13 cellular contexts compared by ENCODE assay signal in the genomic region with DNA sequence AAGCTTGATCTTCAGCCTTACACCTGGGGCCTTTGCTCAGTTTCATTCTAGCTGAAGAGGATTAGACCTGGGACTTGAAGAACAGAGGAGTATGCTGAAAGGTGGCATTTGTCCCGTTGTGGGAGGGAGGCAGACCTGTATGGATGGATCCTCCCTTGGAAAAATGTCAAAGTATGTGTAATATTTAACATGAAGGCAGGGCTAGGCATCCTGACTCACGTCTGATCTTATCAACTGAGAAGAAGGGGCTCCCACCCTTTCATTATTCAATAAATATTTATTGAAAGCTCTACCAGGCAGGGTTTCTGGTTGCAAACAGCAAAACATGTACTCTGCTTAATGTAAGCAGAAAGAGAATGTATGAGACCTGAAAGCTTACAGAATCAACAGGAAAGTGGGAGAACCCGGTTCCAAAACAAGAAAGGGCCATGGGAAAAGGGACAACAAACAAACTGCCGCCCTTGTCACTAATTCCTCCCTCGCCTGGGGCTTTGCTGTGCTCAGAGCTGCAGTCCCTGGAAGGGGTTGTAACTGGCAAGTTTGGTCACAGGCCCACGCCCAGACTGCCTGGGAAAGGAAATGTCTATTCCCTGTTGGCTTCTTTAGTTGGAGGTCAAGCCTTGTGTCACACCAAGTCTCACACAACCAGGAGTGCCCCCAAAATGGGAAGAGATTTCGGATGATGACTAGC. TPM values are rescaled to one million over a fixed set of nuclear protein-coding genes. Genes with fewer than 3 reads are reported as not detected.
A peak's percentile ranks its signal among the peaks of the same experiment; 100 is the strongest.
DNase-seq lines count a peak whose midpoint lies in the region; ATAC-seq, FAIRE-seq and TF ChIP-seq lines count a peak whose summit lies in the region.
"Had no signal": no experiment of that assay in that cellular context is flagged by ENCODE, and none has a peak within 500 bp of the region (broad histone marks: within the 10 kb centered on the region; RNA-seq: fewer than 3 reads in every experiment).

No MANE protein-coding gene starts in this region.

- H2AK5ac ChIP-seq in H1 (ENCODE audit: low read depth, low read length): no peak overlapping the region

- peak overlapping the region; percentile 34 for H3K9ac ChIP-seq in Loucy (ENCODE audit: low read depth, low read length, poor library complexity, severe bottlenecking)
- H3K9ac ChIP-seq in H1 (replicated peaks in 1 of 4; ENCODE audit: extremely low read depth in 1 of 4, low read depth in 3 of 4, low read length in 3 of 4): no peak overlapping the region

- no peaks in the 10 kb centered on the region for H3K27me3 ChIP-seq in Loucy (ENCODE audit: insufficient read depth, low read length, poor library complexity, severe bottlenecking)
- H3K27me3 ChIP-seq in H1 (replicated peaks in 1 of 4; ENCODE audit: control insufficient read depth in 3 of 4, extremely low read depth in 1 of 4, insufficient read depth in 3 of 4, low read length in 3 of 4): no peaks in the 10 kb centered on the region
- H3K27me3 ChIP-seq: ovary had no signal

- no peak overlapping the region for H2BK12ac ChIP-seq in H1 (ENCODE audit: low read depth, low read length)

- H3K4me1 Mint-ChIP-seq in activated CD4-positive, alpha-beta T cell treated with anti-CD3 and anti-CD28 coated beads for 36 hours: peaks cover 24% of the 10 kb centered on the region
- peaks cover 11% of the 10 kb centered on the region for H3K4me1 Mint-ChIP-seq in progenitor cell of endocrine pancreas (ENCODE audit: low read depth)
- peaks cover 0 to 2% of the 10 kb centered on the region in 2 donors for H3K4me1 Mint-ChIP-seq in natural killer cell treated with Interleukin-12 subunit alpha and Interleukin-12 subunit beta and Interleukin-15 and Interleukin-18, amount 100 ng/mL, for 72 hours (ENCODE audit: low read depth in 2 of 2)

- no peaks in the 10 kb centered on the region for H3K9me2 ChIP-seq in Loucy (replicated peaks; ENCODE audit: low read depth, low read length)

- no peaks in the 10 kb centered on the region for H3K9me3 Mint-ChIP-seq in activated CD4-positive, alpha-beta T cell treated with anti-CD3 and anti-CD28 coated beads for 36 hours (ENCODE audit: low read depth)
- H3K9me3 Mint-ChIP-seq in progenitor cell of endocrine pancreas (ENCODE audit: low read depth): no peaks in the 10 kb centered on the region
- no peaks in the 10 kb centered on the region for H3K9me3 Mint-ChIP-seq in natural killer cell treated with Interleukin-12 subunit alpha and Interleukin-12 subunit beta and Interleukin-15 and Interleukin-18, amount 100 ng/mL, for 72 hours

- no peak for DNase-seq in activated CD4-positive, alpha-beta T cell treated with anti-CD3 and anti-CD28 coated beads for 36 hours
- DNase-seq in activated CD4-positive, alpha-beta T cell treated with anti-CD3 and anti-CD28 coated beads for 4 hours: no peak
- DNase-seq in H1 (ENCODE audit: low read depth in 1 of 2, low spot score in 2 of 2) (no peak), progenitor cell of endocrine pancreas (ENCODE audit: low spot score, unreplicated experiment) (no peak), GM20000 (ENCODE audit: low spot score) (no peak), SW 1271 (lab: John Stamatoyannopoulos, UW) (no peak)
- no peak for DNase-seq in natural killer cell treated with Interleukin-12 subunit alpha and Interleukin-12 subunit beta and Interleukin-15 and Interleukin-18, amount 100 ng/mL, for 72 hours (ENCODE audit: low spot score)
- DNase-seq: cortex of kidney; GF-D8; NCI-H2081; ovary; stimulated activated CD4-positive, alpha-beta T cell treated with anti-CD3 and anti-CD28 coated beads, Interleukin-4, amount 100 ng/mL, for 24 hours had no signal

- no peak overlapping the region for H4K5ac ChIP-seq in H1 (ENCODE audit: insufficient read length, low read depth, low read length)

- TF ChIP-seq CTCF in Loucy (conservative IDR thresholded peaks at IDR 0.05; ENCODE audit: low read length): no peak
- no peak for TF ChIP-seq CTCF in H1 (IDR thresholded peaks at IDR 0.05; ENCODE audit: control extremely low read depth in 1 of 3, insufficient read depth in 1 of 3, low read depth in 1 of 3, low read length in 3 of 3)
- no peak for TF ChIP-seq CTCF in progenitor cell of endocrine pancreas (IDR thresholded peaks at IDR 0.05; ENCODE audit: unreplicated experiment)
- TF ChIP-seq CTCF in GM20000 (IDR thresholded peaks at IDR 0.05; ENCODE audit: extremely low read depth, missing control alignments): no peak

- no peak for FAIRE-seq in H1 (lab: Jason Lieb, UNC)

- no peak overlapping the region; the same call in 1 of the 2 replicates for H2BK15ac ChIP-seq in H1 (ENCODE audit: low read length)

- H3K18ac ChIP-seq in H1 (ENCODE audit: extremely low read depth, low read length): no peak overlapping the region

- no peak overlapping the region for H3K23ac ChIP-seq in H1 (ENCODE audit: insufficient read length)

- H4K20me1 ChIP-seq in Loucy (ENCODE audit: insufficient read depth, low read length, poor library complexity, severe bottlenecking) (no peaks in the 10 kb centered on the region), H1 (replicated peaks in 1 of 2; ENCODE audit: control insufficient read depth in 1 of 2, insufficient read depth in 2 of 2, low read length in 2 of 2) (peaks cover 0 to 2% of the 10 kb centered on the region in 2 experiments)

- H3K27me3 Mint-ChIP-seq in activated CD4-positive, alpha-beta T cell treated with anti-CD3 and anti-CD28 coated beads for 36 hours: no peaks in the 10 kb centered on the region
- H3K27me3 Mint-ChIP-seq in progenitor cell of endocrine pancreas: peaks cover 2% of the 10 kb centered on the region
- no peaks in the 10 kb centered on the region for H3K27me3 Mint-ChIP-seq in natural killer cell treated with Interleukin-12 subunit alpha and Interleukin-12 subunit beta and Interleukin-15 and Interleukin-18, amount 100 ng/mL, for 72 hours

- no peak overlapping the region for H4K91ac ChIP-seq in H1 (replicated peaks; ENCODE audit: insufficient read length, low read length)

- H4K8ac ChIP-seq in H1 (ENCODE audit: extremely low read depth, insufficient read depth, low read length): no peak overlapping the region

- H3K23me2 ChIP-seq in H1 (ENCODE audit: low read depth, low read length): no peaks in the 10 kb centered on the region

- H3K4me2 ChIP-seq in Loucy (ENCODE audit: low read depth, low read length, poor library complexity, severe bottlenecking) (peak overlapping the region; percentile 53), H1 (ENCODE audit: insufficient read depth in 1 of 2, low read depth in 2 of 2, low read length in 2 of 2) (no peak overlapping the region)

- POLR2A ChIA-PET in activated CD4-positive, alpha-beta T cell treated with anti-CD3 and anti-CD28 coated beads for 36 hours (lab: Charles Lee): no interaction called here
- POLR2A ChIA-PET in H1 (lab: Charles Lee; ENCODE audit: partially characterized antibody): interaction anchor here (1.0 to 1.7 kb wide), 4 partner anchors 10 to 213 kb away, joined by 3 to 4 read pairs (median 3); partner anchors contain the start of gene RNU4-1

- intact Hi-C loops in activated CD4-positive, alpha-beta T cell treated with anti-CD3 and anti-CD28 coated beads for 36 hours (cut with DNase I, micrococcal nuclease): no loop called here

- H3K14ac ChIP-seq in H1 (ENCODE audit: insufficient read length): no peak overlapping the region

- H3K4me1 ChIP-seq in Loucy (ENCODE audit: insufficient read depth, low read length, poor library complexity, severe bottlenecking) (peaks cover 17% of the 10 kb centered on the region), H1 (replicated peaks in 1 of 4; ENCODE audit: control insufficient read depth in 3 of 4, insufficient read depth in 4 of 4, low read length in 3 of 4) (no peaks in the 10 kb centered on the region)

- H3K4me3 Mint-ChIP-seq in activated CD4-positive, alpha-beta T cell treated with anti-CD3 and anti-CD28 coated beads for 36 hours: no peak overlapping the region
- H3K4me3 Mint-ChIP-seq in progenitor cell of endocrine pancreas (ENCODE audit: low read depth): no peak overlapping the region
- H3K4me3 Mint-ChIP-seq in natural killer cell treated with Interleukin-12 subunit alpha and Interleukin-12 subunit beta and Interleukin-15 and Interleukin-18, amount 100 ng/mL, for 72 hours: no peak overlapping the region

- no peak overlapping the region for H3K4ac ChIP-seq in H1 (replicated peaks; ENCODE audit: insufficient read length, low read depth, low read length)

- H3K79me2 ChIP-seq in Loucy (ENCODE audit: insufficient read depth, low read length): no peaks in the 10 kb centered on the region
- no peaks in the 10 kb centered on the region for H3K79me2 ChIP-seq in H1 (ENCODE audit: control insufficient read depth in 1 of 2, insufficient read depth in 2 of 2, low read length in 2 of 2)

- H3K4me3 ChIP-seq in Loucy (ENCODE audit: low read length, poor library complexity, severe bottlenecking) (no peak overlapping the region), H1 (ENCODE audit: extremely low read depth in 1 of 4, insufficient read depth in 2 of 4, low read depth in 3 of 4, low read length in 4 of 4) (no peak overlapping the region)
- H3K4me3 ChIP-seq: ovary had no signal

- H2AFZ ChIP-seq in Loucy (ENCODE audit: low read length): no peak overlapping the region
- no peak overlapping the region for H2AFZ ChIP-seq in H1 (ENCODE audit: low read length)

- WGBS in H1 (ENCODE audit: extremely low coverage in 1 of 2, insufficient coverage in 1 of 2, insufficient read length in 1 of 2, insufficient replicate concordance in 2 of 2, low coverage in 1 of 2, low lambda C conversion rate in 2 of 2, missing lambda C conversion rate in 1 of 2), 2 experiments: 92% methylated on average over 7 of the region's 7 CpGs; no CpG with 5 or more reads in 1 of the 2 experiments

- peaks cover 54% of the 10 kb centered on the region for H3K36me3 Mint-ChIP-seq in activated CD4-positive, alpha-beta T cell treated with anti-CD3 and anti-CD28 coated beads for 36 hours (ENCODE audit: low read depth)
- H3K36me3 Mint-ChIP-seq in progenitor cell of endocrine pancreas (ENCODE audit: insufficient read depth): no peaks in the 10 kb centered on the region
- no peaks in the 10 kb centered on the region for H3K36me3 Mint-ChIP-seq in natural killer cell treated with Interleukin-12 subunit alpha and Interleukin-12 subunit beta and Interleukin-15 and Interleukin-18, amount 100 ng/mL, for 72 hours

- no peaks in the 10 kb centered on the region for H3K79me1 ChIP-seq in H1 (ENCODE audit: low read depth, low read length)

- peak overlapping the region; percentile 55 for H3K27ac Mint-ChIP-seq in activated CD4-positive, alpha-beta T cell treated with anti-CD3 and anti-CD28 coated beads for 36 hours
- H3K27ac Mint-ChIP-seq in progenitor cell of endocrine pancreas: peak overlapping the region; percentile 60
- H3K27ac Mint-ChIP-seq in natural killer cell treated with Interleukin-12 subunit alpha and Interleukin-12 subunit beta and Interleukin-15 and Interleukin-18, amount 100 ng/mL, for 72 hours: peak overlapping the region in 1 of 2 donors; percentile 37

- no peaks in the 10 kb centered on the region for H3F3A ChIP-seq in Loucy (ENCODE audit: low read depth)

- ATAC-seq in activated CD4-positive, alpha-beta T cell treated with anti-CD3 and anti-CD28 coated beads for 36 hours: no peak
- ATAC-seq in natural killer cell treated with Interleukin-12 subunit alpha and Interleukin-12 subunit beta and Interleukin-15 and Interleukin-18, amount 100 ng/mL, for 72 hours: no peak

- H2BK120ac ChIP-seq in H1 (replicated peaks; ENCODE audit: low read depth, low read length): no peak overlapping the region

- H3K9me3 ChIP-seq in Loucy (ENCODE audit: insufficient read depth, low read depth, low read length) (no peaks in the 10 kb centered on the region), H1 (ENCODE audit: insufficient read depth in 2 of 2, low read depth in 1 of 2, low read length in 1 of 2) (no peaks in the 10 kb centered on the region)
- H3K9me3 ChIP-seq: ovary had no signal

- TF ChIP-seq EP300 in H1 (IDR thresholded peaks at IDR 0.05; ENCODE audit: borderline replicate concordance in 1 of 2, low read depth in 2 of 2, low read length in 2 of 2): no peak

- no peak overlapping the region for H3K27ac ChIP-seq in H1 (ENCODE audit: low read depth, low read length)
- H3K27ac ChIP-seq: ovary had no signal

- no peak overlapping the region for H3K56ac ChIP-seq in H1 (replicated peaks; ENCODE audit: insufficient read length, low read depth, low read length)

- H3K36me3 ChIP-seq in Loucy (ENCODE audit: insufficient read depth, low read length) (no peaks in the 10 kb centered on the region), H1 (ENCODE audit: control insufficient read depth in 2 of 4, insufficient read depth in 4 of 4, low read length in 3 of 4) (no peaks in the 10 kb centered on the region)
- H3K36me3 ChIP-seq: ovary had no signal

- TF ChIP-seq RAD21 in H1 (IDR thresholded peaks at IDR 0.05 in 1 of 2, conservative IDR thresholded peaks at IDR 0.05 in 1 of 2; ENCODE audit: low read depth in 2 of 2, low read length in 2 of 2): no peak

- peak overlapping the region; percentile 35; the same call in 1 of the 2 replicates for H2BK5ac ChIP-seq in H1 (ENCODE audit: low read depth, low read length)

- no peak for TF ChIP-seq POLR2A in H1 (IDR thresholded peaks at IDR 0.05; ENCODE audit: control extremely low read depth in 1 of 2, low read depth in 2 of 2, low read length in 2 of 2)

- CTCF ChIA-PET in activated CD4-positive, alpha-beta T cell treated with anti-CD3 and anti-CD28 coated beads for 36 hours (lab: Charles Lee): interaction anchor here (0.9 to 1.4 kb wide), 2 partner anchors 17 to 85 kb away, joined by 3 to 4 read pairs; no protein-coding TSS in a partner anchor
- CTCF ChIA-PET in H1 (lab: Charles Lee; ENCODE audit: partially characterized antibody): interaction anchor here (0.9 to 1.7 kb wide), 5 partner anchors 7 to 120 kb away, joined by 3 to 5 read pairs (median 3); no protein-coding TSS in a partner anchor

- no peak overlapping the region for H2BK20ac ChIP-seq in H1 (ENCODE audit: low read length)

RNA-seq across cellular contexts. Expression of gene RAB35, which starts 37.1 kb away (rescaled TPM):
- 10 to 100 TPM; 58.4 to 63.2 TPM for total RNA-seq in activated CD4-positive, alpha-beta T cell treated with anti-CD3 and anti-CD28 coated beads for 36 hours
- 39.0 and 45.7 TPM in 2 replicates for total RNA-seq in H1 (2021; fragmentation: NEBNext Ultra II Directional; extraction: Animal tissue kit (Norgen Biotek cat#: 25700))
- 33.4 and 45.8 TPM in 2 replicates for polyA plus RNA-seq in H1 (2011; rRNA removed)
- polyA plus RNA-seq in H1 (2011; cell fraction: cytosol; rRNA removed): 29.0 TPM
- 37.5 TPM for polyA plus RNA-seq in H1 (2011; cell fraction: nucleus; rRNA removed)
- polyA plus RNA-seq in H1 (2012, experiment 1 of 2): 35.9 to 43.8 TPM (median 40.9 TPM) in 4 replicates
- 38.3 TPM for polyA plus RNA-seq in H1 (2012, experiment 2 of 2)
- 27.7 TPM for polyA plus RNA-seq in H1 (2013, experiment 1 of 2)
- 29.3 TPM for polyA plus RNA-seq in H1 (2013, experiment 2 of 2)
- polyA minus RNA-seq in H1 (2011; rRNA and poly(A)+ RNA removed): 34.0 and 46.0 TPM in 2 replicates
- 16.2 TPM for polyA minus RNA-seq in H1 (2011; cell fraction: cytosol; rRNA and poly(A)+ RNA removed)
- polyA minus RNA-seq in H1 (2011; cell fraction: nucleus; rRNA and poly(A)+ RNA removed): 12.0 TPM
- 36.7 and 38.1 TPM in 2 replicates for total RNA-seq in progenitor cell of endocrine pancreas
- 10 to 100 TPM; 85.2 to 94.1 TPM for total RNA-seq in natural killer cell treated with Interleukin-12 subunit alpha and Interleukin-12 subunit beta and Interleukin-15 and Interleukin-18, amount 100 ng/mL, for 72 hours
